17 cellular contexts compared by ENCODE assay signal in the genomic region with DNA sequence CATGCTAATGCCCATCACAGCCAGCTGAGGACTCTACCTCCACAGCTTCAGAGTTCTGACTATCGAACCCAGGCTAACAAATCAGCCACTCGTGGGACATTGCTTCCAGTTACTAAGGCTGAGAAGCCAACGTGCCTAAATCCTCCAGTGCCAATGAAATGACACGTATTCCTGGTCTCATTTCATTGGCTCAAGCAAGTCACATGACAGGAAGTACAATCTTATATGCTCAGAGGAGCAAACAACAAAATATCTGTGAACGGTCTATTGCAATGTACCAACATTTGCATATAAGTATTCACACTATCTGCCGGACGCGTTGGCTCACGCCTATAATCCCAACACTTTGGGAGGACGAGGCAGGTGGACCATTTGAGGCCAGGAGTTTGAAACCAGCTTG. TPM values are rescaled to one million over a fixed set of nuclear protein-coding genes. Genes with fewer than 3 reads are reported as not detected.
DNase-seq lines count a peak whose midpoint lies in the region; ATAC-seq, FAIRE-seq and TF ChIP-seq lines count a peak whose summit lies in the region.
"Had no signal": no experiment of that assay in that cellular context is flagged by ENCODE, and none has a peak within 500 bp of the region (broad histone marks: within the 10 kb centered on the region; RNA-seq: fewer than 3 reads in every experiment).

No MANE protein-coding gene starts in this region.

- H3K9me3 Mint-ChIP-seq in nephron progenitor cell = no peaks in the 10 kb centered on the region

- H3K4me1 Mint-ChIP-seq in nephron progenitor cell = peaks cover 21% of the 10 kb centered on the region

- no peaks in the 10 kb centered on the region for H3K36me3 Mint-ChIP-seq in nephron progenitor cell (ENCODE audit: low read depth)
- H3K36me3 Mint-ChIP-seq: CD4-positive, CD25-positive, alpha-beta regulatory T cell had no signal

- H3K36me3 ChIP-seq in SK-N-SH (replicated peaks in 1 of 2; ENCODE audit: control insufficient read depth in 1 of 2, insufficient read depth in 2 of 2, low read length in 1 of 2) = no peaks in the 10 kb centered on the region
- H3K36me3 ChIP-seq in K562 (ENCODE audit: control insufficient read depth, insufficient read depth, low read length) = no peaks in the 10 kb centered on the region
- H3K36me3 ChIP-seq: BLaER1 treated with 17β-estradiol and CSF1 and Interleukin-3, amounts not matched to agents 10 nM and 100 nM had no signal

- no peak for ATAC-seq in SK-N-SH treated with all-trans-retinoic acid at 6 μM for 48 hours
- no peak for ATAC-seq in K562

- no peaks in the 10 kb centered on the region for H3F3A ChIP-seq in SK-N-SH (replicated peaks; ENCODE audit: insufficient read depth)

- H3K4me1 ChIP-seq in SK-N-SH (ENCODE audit: control insufficient read depth in 1 of 2, insufficient read depth in 2 of 2, low read depth in 1 of 2, low read length in 1 of 2) = no peaks in the 10 kb centered on the region
- H3K4me1 ChIP-seq in K562 (replicated peaks in 1 of 2; ENCODE audit: control insufficient read depth in 2 of 2, insufficient read depth in 2 of 2, low read length in 2 of 2) = peaks cover 0 to 3% of the 10 kb centered on the region in 2 experiments; a peak in 3 of 5 replicates

- DNase-seq in SK-N-SH = no peak
- peak; percentile 32 for DNase-seq in NAMALWA (ENCODE audit: low spot score)
- DNase-seq in K562 (ENCODE audit: extremely low read depth in 1 of 4, low spot score in 3 of 4) = no peak
- no peak for DNase-seq in foreskin fibroblast
- DNase-seq in NCI-H82 treated with DMSO at 0.1 percent for 48 hours (lab: John Stamatoyannopoulos, UW; ENCODE audit: unreplicated experiment) = no peak
- DNase-seq in nephron progenitor cell = no peak
- DNase-seq: ACHN; CD4-positive, CD25-positive, alpha-beta regulatory T cell; DMS53 had no signal

- in situ Hi-C loops in K562 (cut with MboI) = no loop called here

- no peak overlapping the region for H3K4me3 Mint-ChIP-seq in nephron progenitor cell
- H3K4me3 Mint-ChIP-seq: CD4-positive, CD25-positive, alpha-beta regulatory T cell had no signal

- no peak for TF ChIP-seq RAD21 in SK-N-SH (IDR thresholded peaks at IDR 0.05; ENCODE audit: low read length)
- no peak for TF ChIP-seq RAD21 in K562 (CRISPR knock-in tag; conservative IDR thresholded peaks at IDR 0.05 in 1 of 2, IDR thresholded peaks at IDR 0.05 in 1 of 2)

- no peaks in the 10 kb centered on the region for H3K9me2 ChIP-seq in SK-N-SH

- no TSS peak for BruUV-seq in K562 (replicated peaks; lab: Mats Ljungman, UMichigan)

- H4K20me1 ChIP-seq in SK-N-SH (ENCODE audit: insufficient read depth) = no peaks in the 10 kb centered on the region
- H4K20me1 ChIP-seq in K562 (replicated peaks; ENCODE audit: control insufficient read depth, insufficient read depth, low read length) = no peaks in the 10 kb centered on the region
- H4K20me1 ChIP-seq: BLaER1 treated with 17β-estradiol and CSF1 and Interleukin-3, amounts not matched to agents 10 nM and 100 nM had no signal

- TF ChIP-seq CTCF in SK-N-SH (IDR thresholded peaks at IDR 0.05) (no peak), K562 (IDR thresholded peaks at IDR 0.05 in 2 of 3, conservative IDR thresholded peaks at IDR 0.05 in 1 of 3; ENCODE audit: insufficient read depth in 2 of 3, low read depth in 1 of 3, low read length in 3 of 3) (no peak), foreskin fibroblast (IDR thresholded peaks at IDR 0.05; ENCODE audit: low read depth, low read length) (no peak), nephron progenitor cell (IDR thresholded peaks at IDR 0.05) (no peak)

- intact Hi-C loops in K562 (cut with micrococcal nuclease) = no loop called here

- H3K27ac Mint-ChIP-seq in nephron progenitor cell = no peak overlapping the region
- H3K27ac Mint-ChIP-seq: IgD-negative memory B cell had no signal

- POLR2A ChIA-PET in SK-N-SH (lab: Yijun Ruan, JAX) (no interaction called here), K562 (lab: Yijun Ruan, JAX) (no interaction called here)

- no peaks in the 10 kb centered on the region for H3K9me1 ChIP-seq in K562 (ENCODE audit: control insufficient read depth, insufficient read depth, low read length)

- TF ChIP-seq EP300 in SK-N-SH (IDR thresholded peaks at IDR 0.05; ENCODE audit: borderline replicate concordance in 1 of 2, low read depth in 1 of 2, low read length in 1 of 2) (no peak), K562 (IDR thresholded peaks at IDR 0.05; ENCODE audit: low read length) (no peak)

- WGBS in SK-N-SH (ENCODE audit: low lambda C conversion rate) = 3% methylated on average over 10 of the region's 10 CpGs
- 34% methylated on average over 10 of the region's 10 CpGs for WGBS in K562 (ENCODE audit: insufficient coverage, low coverage, missing lambda C conversion rate)

- CTCF ChIA-PET in SK-N-SH (lab: Yijun Ruan, JAX) (no interaction called here), K562 (lab: Yijun Ruan, JAX; ENCODE audit: low intra/inter-chr PET ratio) (no interaction called here)

- no peak for TF ChIP-seq POLR2A in K562 (conservative IDR thresholded peaks at IDR 0.05)

- H3K9me3 ChIP-seq in SK-N-SH = no peaks in the 10 kb centered on the region
- no peaks in the 10 kb centered on the region for H3K9me3 ChIP-seq in K562 (replicated peaks; ENCODE audit: control insufficient read depth, insufficient read depth, low read depth, low read length)

- no peaks in the 10 kb centered on the region for H3K79me2 ChIP-seq in SK-N-SH (ENCODE audit: insufficient read depth)
- H3K79me2 ChIP-seq in K562 (ENCODE audit: control insufficient read depth, insufficient read depth, low read length) = no peaks in the 10 kb centered on the region

- H3K27me3 ChIP-seq in SK-N-SH (ENCODE audit: insufficient read depth) (peaks cover 31% of the 10 kb centered on the region), K562 (ENCODE audit: control insufficient read depth in 2 of 2, insufficient read depth in 2 of 2, low read length in 2 of 2) (no peaks in the 10 kb centered on the region; a peak in 1 of 5 replicates)
- H3K27me3 ChIP-seq: BLaER1 treated with 17β-estradiol and CSF1 and Interleukin-3, amounts not matched to agents 10 nM and 100 nM had no signal

- peaks cover 8% of the 10 kb centered on the region for H3K27me3 Mint-ChIP-seq in nephron progenitor cell (ENCODE audit: low read depth, poor library complexity)

- FAIRE-seq in K562 (lab: Jason Lieb, UNC) = no peak
- FAIRE-seq: GM12891, H54 had no signal

- H3K9ac ChIP-seq in SK-N-SH (no peak overlapping the region), K562 (ENCODE audit: insufficient read depth in 1 of 2, low read depth in 2 of 2, low read length in 2 of 2) (no peak overlapping the region)
- H3K9ac ChIP-seq: BLaER1 treated with 17β-estradiol and CSF1 and Interleukin-3, amounts not matched to agents 10 nM and 100 nM had no signal

- H3K27ac ChIP-seq in SK-N-SH (ENCODE audit: low read depth in 2 of 2, low read length in 1 of 2) = no peak overlapping the region
- no peak overlapping the region for H3K27ac ChIP-seq in K562 (ENCODE audit: extremely low read depth, low read depth, low read length)
- H3K27ac ChIP-seq: 22Rv1; BLaER1 treated with 17β-estradiol and CSF1 and Interleukin-3, amounts not matched to agents 10 nM and 100 nM had no signal

- H3K4me3 ChIP-seq in SK-N-SH (ENCODE audit: low read depth in 2 of 2, low read length in 1 of 2) = no peak overlapping the region
- H3K4me3 ChIP-seq in K562 = no peak overlapping the region
- no peak overlapping the region for H3K4me3 ChIP-seq in foreskin fibroblast (ENCODE audit: low read depth in 1 of 2, low read length in 2 of 2)
- H3K4me3 ChIP-seq: BLaER1 treated with 17β-estradiol and CSF1 and Interleukin-3, amounts not matched to agents 10 nM and 100 nM had no signal

- H2AFZ ChIP-seq in SK-N-SH (ENCODE audit: low read depth) = no peak overlapping the region
- H2AFZ ChIP-seq in K562 (ENCODE audit: low read depth, low read length) = peak overlapping the region; percentile 28

- H3K4me2 ChIP-seq in SK-N-SH = no peak overlapping the region
- H3K4me2 ChIP-seq in K562 (ENCODE audit: insufficient read depth, low read length) = no peak overlapping the region
- H3K4me2 ChIP-seq: BLaER1 treated with 17β-estradiol and CSF1 and Interleukin-3, amounts not matched to agents 10 nM and 100 nM had no signal

RNA-seq across cellular contexts. Expression of a gene that starts 12.8 kb away (rescaled TPM):
- not detected in 2 replicates for polyA plus RNA-seq in SK-N-SH (2012; rRNA removed)
- polyA plus RNA-seq in SK-N-SH (2012; cell fraction: cytosol; rRNA removed) = not detected in 2 replicates
- polyA plus RNA-seq in SK-N-SH (2012; cell fraction: nucleus; rRNA removed) = not detected in 2 replicates
- total RNA-seq in K562 (2011; cell fraction: chromatin; rRNA removed; ENCODE audit: low replicate concordance) = not detected in 2 replicates
- total RNA-seq in K562 (2011; cell fraction: nucleolus; rRNA removed) = not detected in 2 replicates
- not detected in 2 replicates for total RNA-seq in K562 (2011; cell fraction: nucleoplasm; rRNA removed)
- total RNA-seq in K562 (2014; rRNA removed) = not detected in 2 replicates
- not detected in 2 replicates for total RNA-seq in K562 (2014; rRNA removed; fragmentation: Illumina TruSeq; extraction: Trizol)
- total RNA-seq in K562 (2015; rRNA removed; fragmentation: Illumina TruSeq; extraction: Trizol) = not detected in 2 replicates
- not detected in 2 replicates for total RNA-seq in K562 (2021)
- not detected in 2 replicates for polyA plus RNA-seq in K562 (2011; rRNA removed)
- polyA plus RNA-seq in K562 (2011; cell fraction: cytosol; rRNA removed) = not detected in 2 replicates
- not detected in 2 replicates for polyA plus RNA-seq in K562 (2011; cell fraction: nucleus; rRNA removed)
- not detected in 2 replicates for polyA plus RNA-seq in K562 (2012)
- not detected in 2 replicates for polyA plus RNA-seq in K562 (2014; fragmentation: Illumina TruSeq; extraction: Trizol)
- polyA plus RNA-seq in K562 (2014; fragmentation: Nextera tagmentation; extraction: Ambion mirVana) = not detected
- not detected in 2 replicates for polyA plus RNA-seq in K562 (2014; rRNA removed)
- not detected in 2 replicates for polyA minus RNA-seq in K562 (2011; rRNA and poly(A)+ RNA removed)
- polyA minus RNA-seq in K562 (2011; cell fraction: cytosol; rRNA and poly(A)+ RNA removed) = not detected in 2 replicates
- polyA minus RNA-seq in K562 (2011; cell fraction: nucleus; rRNA and poly(A)+ RNA removed) = not detected in 2 replicates
- total RNA-seq: CD4-positive, CD25-positive, alpha-beta regulatory T cell; Daoy; HT-29 had no signal
- polyA plus RNA-seq: CD4-positive, CD25-positive, alpha-beta regulatory T cell; IgD-negative memory B cell had no signal

RNA-seq across cellular contexts. Expression of a gene that starts 27.5 kb away (rescaled TPM):
- polyA plus RNA-seq in SK-N-SH (2012; rRNA removed) (0.02 TPM in 1 of 2 replicates, not detected in the other), K562 (2011; rRNA removed) (0.14 and 0.15 TPM in 2 replicates), K562 (2014; fragmentation: Illumina TruSeq; extraction: Trizol) (0.19 and 0.53 TPM in 2 replicates), K562 (2014; fragmentation: Nextera tagmentation; extraction: Ambion mirVana) (not detected), K562 (2014; rRNA removed) (0.23 and 0.40 TPM in 2 replicates)
- 0.01 TPM in 1 of 2 replicates, not detected in the other for polyA plus RNA-seq in SK-N-SH (2012; cell fraction: cytosol; rRNA removed)
- polyA plus RNA-seq in SK-N-SH (2012; cell fraction: nucleus; rRNA removed) = 0.01 TPM in 1 of 2 replicates, not detected in the other
- 0.69 and 0.90 TPM in 2 replicates for total RNA-seq in K562 (2011; cell fraction: chromatin; rRNA removed; ENCODE audit: low replicate concordance)
- 0.50 and 1.1 TPM in 2 replicates for total RNA-seq in K562 (2011; cell fraction: nucleolus; rRNA removed)
- 0.95 and 1.1 TPM in 2 replicates for total RNA-seq in K562 (2011; cell fraction: nucleoplasm; rRNA removed)
- total RNA-seq in K562 (2014; rRNA removed) (0.32 and 0.41 TPM in 2 replicates), K562 (2014; rRNA removed; fragmentation: Illumina TruSeq; extraction: Trizol) (0.04 and 0.06 TPM in 2 replicates), K562 (2015; rRNA removed; fragmentation: Illumina TruSeq; extraction: Trizol) (0.07 and 0.19 TPM in 2 replicates), K562 (2021) (0.74 and 0.86 TPM in 2 replicates)
- 0.24 TPM in 2 replicates for polyA plus RNA-seq in K562 (2011; cell fraction: cytosol; rRNA removed)
- 0.14 and 0.43 TPM in 2 replicates for polyA plus RNA-seq in K562 (2011; cell fraction: nucleus; rRNA removed)
- polyA plus RNA-seq in K562 (2012) = 0.31 and 0.78 TPM in 2 replicates
- 0.03 and 0.35 TPM in 2 replicates for polyA minus RNA-seq in K562 (2011; rRNA and poly(A)+ RNA removed)
- polyA minus RNA-seq in K562 (2011; cell fraction: cytosol; rRNA and poly(A)+ RNA removed) = not detected in 2 replicates
- polyA minus RNA-seq in K562 (2011; cell fraction: nucleus; rRNA and poly(A)+ RNA removed) = 0.13 and 0.44 TPM in 2 replicates
- total RNA-seq: CD4-positive, CD25-positive, alpha-beta regulatory T cell had no signal
- polyA plus RNA-seq: CD4-positive, CD25-positive, alpha-beta regulatory T cell; IgD-negative memory B cell had no signal
